22 cellular contexts compared by ENCODE assay signal in the genomic region with DNA sequence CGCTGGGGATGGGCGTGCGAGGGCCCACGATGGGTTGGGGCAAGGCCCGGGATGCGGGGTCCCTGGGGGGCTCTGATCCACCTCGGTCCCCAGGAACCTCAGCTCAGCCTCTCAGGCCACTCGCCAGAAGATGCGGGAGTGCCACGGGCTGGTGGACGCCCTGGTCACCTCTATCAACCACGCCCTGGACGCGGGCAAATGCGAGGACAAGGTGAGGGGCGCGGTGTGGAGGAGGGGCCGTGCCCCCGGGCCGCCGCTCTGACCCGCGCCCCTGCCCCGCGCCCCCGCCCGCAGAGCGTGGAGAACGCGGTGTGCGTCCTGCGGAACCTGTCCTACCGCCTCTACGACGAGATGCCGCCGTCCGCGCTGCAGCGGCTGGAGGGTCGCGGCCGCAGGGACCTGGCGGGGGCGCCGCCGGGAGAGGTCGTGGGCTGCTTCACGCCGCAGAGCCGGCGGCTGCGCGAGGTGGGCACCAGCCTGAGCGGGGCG. TPM values are rescaled to one million over a fixed set of nuclear protein-coding genes. Genes with fewer than 3 reads are reported as not detected.
"Had no signal": no experiment of that assay in that cellular context is flagged by ENCODE, and none has a peak within 500 bp of the region (broad histone marks: within the 10 kb centered on the region; RNA-seq: fewer than 3 reads in every experiment).

No MANE protein-coding gene starts in this region.

- H3K4me3 ChIP-seq: ascending aorta, colonic mucosa, left lung, stomach, vagina had no signal

- H3K27ac ChIP-seq: ascending aorta, colonic mucosa, left lung, stomach, vagina, WERI-Rb-1 had no signal

- H3K4me1 ChIP-seq: colonic mucosa had no signal

- H3K4me3 Mint-ChIP-seq: activated naive CD4-positive, alpha-beta T cell treated with anti-CD3 and anti-CD28 coated beads, Interleukin-2, amount 50 U/mL, for 24 hours; activated T-cell treated with anti-CD3 and anti-CD28 coated beads, Interleukin-2, amount 50 U/mL, for 72 hours; central memory CD8-positive, alpha-beta T cell had no signal

- H3K27ac Mint-ChIP-seq: activated naive CD4-positive, alpha-beta T cell treated with anti-CD3 and anti-CD28 coated beads, Interleukin-2, amount 50 U/mL, for 24 hours; activated T-cell treated with anti-CD3 and anti-CD28 coated beads, Interleukin-2, amount 50 U/mL, for 72 hours; progenitor cell of endocrine pancreas had no signal

- FAIRE-seq: keratinocyte had no signal

- H3K27me3 Mint-ChIP-seq: activated naive CD4-positive, alpha-beta T cell treated with anti-CD3 and anti-CD28 coated beads, Interleukin-2, amount 50 U/mL, for 24 hours; central memory CD8-positive, alpha-beta T cell; progenitor cell of endocrine pancreas had no signal

- H3K27me3 ChIP-seq: colonic mucosa, vagina had no signal

- H3K4me1 Mint-ChIP-seq: neural crest cell had no signal

- H3K9me3 ChIP-seq: ascending aorta, colonic mucosa, stomach, vagina had no signal

- H3K9me3 Mint-ChIP-seq: activated naive CD4-positive, alpha-beta T cell treated with anti-CD3 and anti-CD28 coated beads, Interleukin-2, amount 50 U/mL, for 24 hours; central memory CD8-positive, alpha-beta T cell had no signal

- ATAC-seq: activated T-cell treated with anti-CD3 and anti-CD28 coated beads, Interleukin-2, amount 50 U/mL, for 72 hours; left lung had no signal

- H3K36me3 Mint-ChIP-seq: activated naive CD4-positive, alpha-beta T cell treated with anti-CD3 and anti-CD28 coated beads, Interleukin-2, amount 50 U/mL, for 24 hours had no signal

- H3K36me3 ChIP-seq: ascending aorta, colonic mucosa, WERI-Rb-1 had no signal

- DNase-seq: activated CD4-positive, alpha-beta T cell treated with anti-CD3 and anti-CD28 coated beads, Interleukin-2, amount 50 U/mL, for 4 hours; activated gamma-delta T cell; colonic mucosa; foreskin melanocyte; glutamatergic neuron; hypothalamus; stomach; trophoblast cell; WERI-Rb-1 had no signal

RNA-seq across cellular contexts. Expression of a gene that starts 6.3 kb away (rescaled TPM):
- total RNA-seq: ascending aorta; T-helper 2 cell treated with Interferon-gamma antibody and Interleukin-4, amounts not matched to agents 100 ng/mL and 5 ng/mL, for 36 hours had no signal

RNA-seq across cellular contexts. Expression of a gene that starts 31.0 kb away (rescaled TPM):
- total RNA-seq: ascending aorta had no signal

RNA-seq across cellular contexts. Expression of a gene that starts 41.5 kb away (rescaled TPM):
- total RNA-seq: neural crest cell, osteoblast, skeletal muscle tissue, temporal lobe had no signal
